12 cellular contexts compared by ENCODE assay signal in the genomic region with DNA sequence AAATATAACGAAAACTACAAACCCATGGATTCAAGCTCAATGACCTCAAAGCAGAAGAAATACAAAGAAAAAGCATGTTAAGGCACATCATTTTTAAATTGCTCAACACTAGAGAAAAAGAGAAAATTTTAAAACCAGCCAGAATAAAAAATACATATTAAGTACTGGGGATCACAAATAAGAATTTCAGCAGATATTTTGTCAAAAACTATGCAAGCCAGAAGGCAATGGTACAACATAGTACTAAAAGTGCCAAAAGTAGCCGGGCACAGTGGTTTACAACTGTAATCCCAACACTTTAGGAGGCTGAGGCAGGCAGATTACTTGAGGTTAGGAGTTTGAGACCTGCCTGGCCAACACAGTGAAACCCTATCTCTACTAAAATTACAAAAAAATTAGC. TPM values are rescaled to one million over a fixed set of nuclear protein-coding genes. Genes with fewer than 3 reads are reported as not detected.
DNase-seq lines count a peak whose midpoint lies in the region; ATAC-seq and TF ChIP-seq lines count a peak whose summit lies in the region.
"Had no signal": no experiment of that assay in that cellular context is flagged by ENCODE, and none has a peak within 500 bp of the region (broad histone marks: within the 10 kb centered on the region; RNA-seq: fewer than 3 reads in every experiment).

No MANE protein-coding gene starts in this region.

- no peak overlapping the region for H3K4me3 ChIP-seq in choroid plexus epithelial cell (ENCODE audit: low read depth, low read length)

- ATAC-seq in Right ventricle myocardium superior (ENCODE audit: poor library complexity) (no peak), HG03280 (IDR thresholded peaks at IDR 0.05; ENCODE audit: unreplicated experiment) (no peak), HG03045 (IDR thresholded peaks at IDR 0.05; ENCODE audit: unreplicated experiment) (no peak)
- ATAC-seq: effector memory CD8-positive, alpha-beta T cell; Panc1 had no signal

- in situ Hi-C loops in ACHN (cut with HindIII; ENCODE audit: low pct_ligation_motif_present, low pct_unique_long_range_greater_than_20kb, low sequenced_read_pairs), result no loop called here

- intact Hi-C loops in Right ventricle myocardium superior (cut with DNase I), result no loop called here

- TF ChIP-seq CTCF in choroid plexus epithelial cell (conservative IDR thresholded peaks at IDR 0.05; ENCODE audit: low read depth, low read length), result no peak

- peak; percentile 55 for DNase-seq in ACHN
- DNase-seq in EL, result peak; percentile 13
- DNase-seq in NCI-H2227 treated with DMSO at 0.1 percent for 48 hours (lab: John Stamatoyannopoulos, UW), result peak; percentile 17
- peak; percentile 22 for DNase-seq in choroid plexus epithelial cell (ENCODE audit: low read depth)
- DNase-seq in cortex of kidney (lab: John Stamatoyannopoulos, UW), result no peak
- no peak for DNase-seq in Right ventricle myocardium superior
- DNase-seq: activated CD4-positive, alpha-beta T cell treated with anti-CD3 and anti-CD28 coated beads for 1 hour; activated naive CD4-positive, alpha-beta T cell treated with Interleukin-2 at 50 U/mL for 16 hours; effector memory CD8-positive, alpha-beta T cell had no signal

RNA-seq across cellular contexts. Expression of gene SGPP1, which starts 10.2 kb away (rescaled TPM):
- total RNA-seq in Right ventricle myocardium superior, result 5.6 TPM

Comparison
In these comparisons a context has a peak if more than half of its experiments do, and no peak if none do; other contexts are left out.
1. DNase-seq: peak in ACHN (single experiment), EL (single experiment), NCI-H2227 treated with DMSO at 0.1 percent for 48 hours (single experiment) and choroid plexus epithelial cell (single experiment); none in cortex of kidney (single experiment) and Right ventricle myocardium superior (single experiment).